Comparison of ENCODE assay signal across 8 cellular contexts in genomic region chr5:134371834-134372340, GRCh38. TPM values are rescaled to one million over a fixed set of nuclear protein-coding genes. Genes with fewer than 3 reads are reported as not detected.
DNase-seq lines count a peak whose midpoint lies in the region; ATAC-seq and TF ChIP-seq lines count a peak whose summit lies in the region.

No MANE protein-coding gene starts in this region.

- TF ChIP-seq CTCF in 22Rv1 (IDR thresholded peaks at IDR 0.05) = no peak

- peak; percentile 9 for ATAC-seq in GM18907 (IDR thresholded peaks at IDR 0.05; ENCODE audit: unreplicated experiment)
- ATAC-seq in stimulated activated memory B cell treated with anti-CD40 and anti-IgM and Interleukin-4, amounts not matched to agents 10 μg/mL and 1 μg/mL and 100 μg/mL, for 72 hours = peak; percentile 4

- H3K9me3 Mint-ChIP-seq in stimulated activated memory B cell treated with anti-CD40 and anti-IgM and Interleukin-4, amounts not matched to agents 10 μg/mL and 1 μg/mL and 100 μg/mL, for 72 hours = peaks cover 3% of the 10 kb centered on the region

- H3K36me3 ChIP-seq in mesodermal cell (ENCODE audit: control insufficient read depth, insufficient read depth, low read length) = peaks cover 33% of the 10 kb centered on the region

- H3K27ac Mint-ChIP-seq in stimulated activated memory B cell treated with anti-CD40 and anti-IgM and Interleukin-4, amounts not matched to agents 10 μg/mL and 1 μg/mL and 100 μg/mL, for 72 hours = peak overlapping the region; percentile 96

- DNase-seq in NCI-H69 (lab: John Stamatoyannopoulos, UW) (peak; percentile 75), activated T-cell treated with anti-CD3 and anti-CD28 coated beads for 24 hours (ENCODE audit: low read depth) (peak; percentile 19), epithelial cell of prostate (ENCODE audit: low read depth, low spot score) (no peak), DMS79 (lab: John Stamatoyannopoulos, UW) (no peak)

- H3K36me3 Mint-ChIP-seq in stimulated activated memory B cell treated with anti-CD40 and anti-IgM and Interleukin-4, amounts not matched to agents 10 μg/mL and 1 μg/mL and 100 μg/mL, for 72 hours = peaks cover 10% of the 10 kb centered on the region

- H3K4me3 ChIP-seq in mesodermal cell (ENCODE audit: extremely low read depth, insufficient read depth, low read length, poor library complexity, severe bottlenecking) = peak overlapping the region; percentile 91

- H3K4me1 Mint-ChIP-seq in stimulated activated memory B cell treated with anti-CD40 and anti-IgM and Interleukin-4, amounts not matched to agents 10 μg/mL and 1 μg/mL and 100 μg/mL, for 72 hours = peaks cover 46% of the 10 kb centered on the region

- H3K27ac ChIP-seq in 22Rv1 (peak overlapping the region; percentile 92), epithelial cell of prostate (peak overlapping the region; percentile 90), mesodermal cell (ENCODE audit: low read depth, low read length, severe bottlenecking) (peak overlapping the region; percentile 100)

- no peaks in the 10 kb centered on the region for H3K27me3 Mint-ChIP-seq in stimulated activated memory B cell treated with anti-CD40 and anti-IgM and Interleukin-4, amounts not matched to agents 10 μg/mL and 1 μg/mL and 100 μg/mL, for 72 hours

- 0 to 1% methylated on average over 22 to 28 of the region's 29 CpGs for WGBS in mesodermal cell (ENCODE audit: insufficient coverage in 2 of 2), 2 experiments

- H3K9me3 ChIP-seq in mesodermal cell (ENCODE audit: control insufficient read depth, low read length) = peaks cover 5% of the 10 kb centered on the region

- H3K4me1 ChIP-seq in mesodermal cell (ENCODE audit: control insufficient read depth, insufficient read depth, low read length, poor library complexity, severe bottlenecking) = no peaks in the 10 kb centered on the region

- H3K4me3 Mint-ChIP-seq in stimulated activated memory B cell treated with anti-CD40 and anti-IgM and Interleukin-4, amounts not matched to agents 10 μg/mL and 1 μg/mL and 100 μg/mL, for 72 hours = peak overlapping the region; percentile 96

RNA-seq across cellular contexts. Expression of gene UBE2B, which starts 0.5 kb away (rescaled TPM):
- polyA plus RNA-seq in mesodermal cell (2013, experiment 1 of 2) = 95.6 TPM
- polyA plus RNA-seq in mesodermal cell (2013, experiment 2 of 2) = 100 TPM

RNA-seq across cellular contexts. Expression of gene CDKL3, which starts 4.9 kb away (rescaled TPM):
- 6.4 TPM for polyA plus RNA-seq in mesodermal cell (2013, experiment 1 of 2)
- polyA plus RNA-seq in mesodermal cell (2013, experiment 2 of 2) = 4.2 TPM

RNA-seq across cellular contexts. Expression of gene CDKN2AIPNL, which starts 39.8 kb away (rescaled TPM):
- polyA plus RNA-seq in mesodermal cell (2013, experiment 1 of 2) = 46.3 TPM
- polyA plus RNA-seq in mesodermal cell (2013, experiment 2 of 2) = 48.0 TPM

Comparison
In these comparisons a context has a peak if more than half of its experiments do, and no peak if none do; other contexts are left out.
1. DNase-seq: peak in NCI-H69 (single experiment) and activated T-cell treated with anti-CD3 and anti-CD28 coated beads for 24 hours (single experiment); none in epithelial cell of prostate (single experiment) and DMS79 (single experiment).
2. Peak in every context shown above with its lines, with median percentiles within 50 percentile points of each other: H3K27ac ChIP-seq.